In the genomic region with DNA sequence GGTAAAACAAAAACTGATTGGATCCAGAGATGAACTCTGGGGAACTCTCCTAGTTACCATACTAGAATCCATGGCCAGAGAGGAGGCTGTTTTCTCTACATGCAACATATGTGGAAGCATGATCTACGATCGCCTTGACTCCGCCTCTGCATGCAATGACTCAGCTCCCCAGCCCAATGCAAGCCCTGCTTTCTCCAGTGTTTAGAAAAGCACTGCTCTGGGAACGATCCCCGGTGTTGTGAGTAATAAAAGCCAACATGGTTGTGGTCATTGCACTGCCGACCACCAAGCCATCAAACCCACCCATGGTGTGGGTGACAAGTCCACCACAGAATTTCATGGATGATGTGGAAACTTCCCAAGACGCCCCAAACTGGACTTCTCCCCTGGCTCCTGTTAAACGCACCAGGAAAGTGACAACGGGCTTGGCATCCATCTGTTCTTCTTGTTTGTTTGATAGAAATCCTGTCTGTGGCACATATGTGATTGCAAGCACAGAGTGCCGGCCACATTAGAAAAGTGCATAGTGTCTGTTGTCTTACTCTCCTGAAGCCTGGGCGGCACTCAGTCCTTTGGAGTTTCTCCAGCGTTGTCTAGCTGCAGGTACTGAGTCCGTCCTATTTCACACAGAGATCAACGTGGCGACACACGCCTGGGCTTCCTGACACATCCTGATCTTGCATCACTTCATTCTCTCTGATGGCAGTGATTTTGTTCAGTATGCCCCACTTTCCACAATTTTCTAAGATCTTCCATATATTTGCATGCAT, we compare ENCODE assay signal across 1 cellular context.
TF ChIP-seq lines count a peak whose summit lies in the region.

No MANE protein-coding gene starts in this region.

TF ChIP-seq in H1, 55 proteins besides CTCF, POLR2A, EP300 and RAD21 (continued from another document):
- no peak for TF ChIP-seq RBBP5 (IDR thresholded peaks at IDR 0.05; ENCODE audit: borderline replicate concordance, low read depth, low read length)
TF ChIP-seq in H1: peak in this region for 0.
